8 cellular contexts compared by ENCODE assay signal in the genomic region with DNA sequence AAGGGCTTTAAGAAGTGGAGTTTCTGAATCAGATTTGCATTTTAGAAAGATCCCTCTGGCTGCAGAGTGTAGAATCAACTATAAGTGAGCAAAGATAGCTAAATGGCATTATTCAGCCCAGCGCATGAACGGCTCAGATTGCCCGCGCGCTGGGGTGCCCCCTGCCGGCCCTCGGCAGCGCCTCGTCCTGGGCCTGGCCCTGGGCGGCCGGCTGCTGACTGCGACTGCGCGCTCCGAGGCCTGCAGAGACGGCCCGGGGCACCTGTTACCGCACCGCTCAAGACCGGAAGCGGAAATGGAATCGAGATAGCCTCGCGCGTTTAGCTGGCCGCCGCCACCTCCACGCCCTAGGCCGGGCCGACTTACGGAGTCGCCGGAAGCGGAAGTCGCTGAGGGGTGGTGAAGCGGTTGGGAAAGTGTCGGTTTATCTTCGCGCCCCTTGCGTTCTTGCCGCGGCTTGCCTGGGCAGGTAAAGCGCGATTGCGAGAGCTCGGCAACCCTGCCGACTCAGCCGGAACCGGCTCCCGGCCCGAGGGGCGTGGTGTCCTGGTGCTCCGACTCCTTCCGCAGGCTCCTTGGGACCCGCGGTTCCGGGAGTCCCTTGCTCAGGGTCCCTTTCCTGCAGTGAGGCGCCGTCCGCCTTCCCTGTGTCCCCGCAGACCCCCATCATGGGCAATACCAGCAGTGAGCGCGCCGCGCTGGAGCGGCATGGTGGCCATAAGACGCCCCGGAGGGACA. TPM values are rescaled to one million over a fixed set of nuclear protein-coding genes. Genes with fewer than 3 reads are reported as not detected.
A peak's percentile ranks its signal among the peaks of the same experiment; 100 is the strongest.
DNase-seq lines count a peak whose midpoint lies in the region; ATAC-seq and TF ChIP-seq lines count a peak whose summit lies in the region.

A gene with protein sequence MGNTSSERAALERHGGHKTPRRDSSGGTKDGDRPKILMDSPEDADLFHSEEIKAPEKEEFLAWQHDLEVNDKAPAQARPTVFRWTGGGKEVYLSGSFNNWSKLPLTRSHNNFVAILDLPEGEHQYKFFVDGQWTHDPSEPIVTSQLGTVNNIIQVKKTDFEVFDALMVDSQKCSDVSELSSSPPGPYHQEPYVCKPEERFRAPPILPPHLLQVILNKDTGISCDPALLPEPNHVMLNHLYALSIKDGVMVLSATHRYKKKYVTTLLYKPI (plus strand): TSS at position 557 of the 738 bp plus-strand sequence. CDS start 112 bp downstream, at position 669.

- H3K27me3 ChIP-seq in osteoblast (ENCODE audit: insufficient read depth, low read length): no peaks in the 10 kb centered on the region
- no peaks in the 10 kb centered on the region for H3K27me3 ChIP-seq in thoracic aorta (replicated peaks; ENCODE audit: insufficient read depth)

- H3K4me3 ChIP-seq in osteoblast (ENCODE audit: insufficient read depth, low read length): peak within 1 kb of the TSS; percentile 91
- peak within 1 kb of the TSS; percentile 88 for H3K4me3 ChIP-seq in thoracic aorta

- H2AFZ ChIP-seq in osteoblast (ENCODE audit: low read length): peak within 1 kb of the TSS; percentile 94

- peak; percentile 96 for DNase-seq in NCI-H1092 (lab: John Stamatoyannopoulos, UW)
- peak; percentile 94 to 98 for DNase-seq in activated naive CD4-positive, alpha-beta T cell treated with anti-CD3 and anti-CD28 coated beads, Interleukin-2, amount 50 U/mL, for 72 hours (ENCODE audit: low spot score in 2 of 2)
- peak; percentile 98 for DNase-seq in glomerular visceral epithelial cell (ENCODE audit: extremely low spot score)
- peak; percentile 98 for DNase-seq in osteoblast (ENCODE audit: insufficient read length, low spot score, missing footprints)
- peak; percentile 85 for DNase-seq in thoracic aorta (ENCODE audit: low spot score)

- ATAC-seq in HG02610 (IDR thresholded peaks at IDR 0.05; ENCODE audit: unreplicated experiment): peak; percentile 91
- peak; percentile 100 for ATAC-seq in SK-N-SH treated with all-trans-retinoic acid at 6 μM for 48 hours
- ATAC-seq in activated naive CD4-positive, alpha-beta T cell treated with anti-CD3 and anti-CD28 coated beads, Interleukin-2, amount 50 U/mL, for 72 hours: peak; percentile 94 to 96
- peak; percentile 95 for ATAC-seq in thoracic aorta (ENCODE audit: insufficient number of reproducible peaks, low FRiP score, low read depth)

- H3K27ac ChIP-seq in osteoblast (ENCODE audit: low read depth, low read length) (peak within 1 kb of the TSS; percentile 69), thoracic aorta (peak within 1 kb of the TSS; percentile 89 to 90)

- peak within 1 kb of the TSS; percentile 88 for H3K4me2 ChIP-seq in osteoblast (ENCODE audit: insufficient read depth, low read length)

- H3K9me3 Mint-ChIP-seq in activated naive CD4-positive, alpha-beta T cell treated with anti-CD3 and anti-CD28 coated beads, Interleukin-2, amount 50 U/mL, for 72 hours: peaks cover 0 to 4% of the 10 kb centered on the region in 2 donors

- H3K9me3 ChIP-seq in osteoblast (ENCODE audit: low read depth, low read length): no peaks in the 10 kb centered on the region
- H3K9me3 ChIP-seq in thoracic aorta: no peaks in the 10 kb centered on the region

- H3K4me1 ChIP-seq in osteoblast (ENCODE audit: insufficient read depth, low read length) (peaks cover 21% of the 10 kb centered on the region), thoracic aorta (ENCODE audit: control insufficient read depth in 1 of 2, low read depth in 2 of 2) (peaks cover 10 to 21% of the 10 kb centered on the region in 2 donors)

- peaks cover 32 to 36% of the 10 kb centered on the region in 2 donors for H3K36me3 Mint-ChIP-seq in activated naive CD4-positive, alpha-beta T cell treated with anti-CD3 and anti-CD28 coated beads, Interleukin-2, amount 50 U/mL, for 72 hours

- TF ChIP-seq CTCF in GM12801 (IDR thresholded peaks at IDR 0.05; ENCODE audit: extremely low read depth, insufficient read length): peak; percentile 2
- peak; percentile 86 for TF ChIP-seq CTCF in osteoblast (IDR thresholded peaks at IDR 0.05; ENCODE audit: extremely low read depth, low read depth, low read length)
- TF ChIP-seq CTCF in thoracic aorta (IDR thresholded peaks at IDR 0.05): peak; percentile 82

- H3K36me3 ChIP-seq in osteoblast (ENCODE audit: insufficient read depth, low read length): peaks cover 17% of the 10 kb centered on the region
- H3K36me3 ChIP-seq in thoracic aorta: peaks cover 7% of the 10 kb centered on the region

- no peaks in the 10 kb centered on the region for H4K20me1 ChIP-seq in osteoblast (ENCODE audit: insufficient read depth, low read length)

- peaks cover 40% of the 10 kb centered on the region for H3K79me2 ChIP-seq in osteoblast (ENCODE audit: insufficient read depth, low read length)

- peak within 1 kb of the TSS; percentile 94 to 100 for H3K27ac Mint-ChIP-seq in activated naive CD4-positive, alpha-beta T cell treated with anti-CD3 and anti-CD28 coated beads, Interleukin-2, amount 50 U/mL, for 72 hours

TF ChIP-seq in SK-N-SH treated with all-trans-retinoic acid at 6 μM for 48 hours, 23 proteins besides CTCF, POLR2A, EP300 and RAD21:
- no peak for TF ChIP-seq ISL1 (CRISPR knock-in tag; IDR thresholded peaks at IDR 0.05)
- TF ChIP-seq, protein P1, sequence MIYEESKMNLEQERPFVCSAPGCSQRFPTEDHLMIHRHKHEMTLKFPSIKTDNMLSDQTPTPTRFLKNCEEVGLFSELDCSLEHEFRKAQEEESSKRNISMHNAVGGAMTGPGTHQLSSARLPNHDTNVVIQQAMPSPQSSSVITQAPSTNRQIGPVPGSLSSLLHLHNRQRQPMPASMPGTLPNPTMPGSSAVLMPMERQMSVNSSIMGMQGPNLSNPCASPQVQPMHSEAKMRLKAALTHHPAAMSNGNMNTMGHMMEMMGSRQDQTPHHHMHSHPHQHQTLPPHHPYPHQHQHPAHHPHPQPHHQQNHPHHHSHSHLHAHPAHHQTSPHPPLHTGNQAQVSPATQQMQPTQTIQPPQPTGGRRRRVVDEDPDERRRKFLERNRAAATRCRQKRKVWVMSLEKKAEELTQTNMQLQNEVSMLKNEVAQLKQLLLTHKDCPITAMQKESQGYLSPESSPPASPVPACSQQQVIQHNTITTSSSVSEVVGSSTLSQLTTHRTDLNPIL (CRISPR knock-in tag; IDR thresholded peaks at IDR 0.05; ENCODE audit: low read depth): no peak
- TF ChIP-seq ZFP3 (CRISPR knock-in tag; IDR thresholded peaks at IDR 0.05): 0 out of 2 replicates have a peak, but pooled peaks have one; percentile 24
- no peak for TF ChIP-seq CSDC2 (CRISPR knock-in tag; IDR thresholded peaks at IDR 0.05)
- peak; percentile 97; the same call in 1 of the 2 replicates for TF ChIP-seq SNAI2 (CRISPR knock-in tag; IDR thresholded peaks at IDR 0.05)
TF ChIP-seq in SK-N-SH treated with all-trans-retinoic acid at 6 μM for 48 hours: peak in this region for 2.

RNA-seq across cellular contexts. Expression of the gene that starts here (rescaled TPM):
- total RNA-seq in activated naive CD4-positive, alpha-beta T cell treated with anti-CD3 and anti-CD28 coated beads, Interleukin-2, amount 50 U/mL, for 72 hours: 10 to 100 TPM; 18.2 to 63.7 TPM
- total RNA-seq in osteoblast: 16.6 and 25.3 TPM in 2 replicates
- 10 to 100 TPM; 19.0 to 31.9 TPM for total RNA-seq in thoracic aorta

Comparison
In these comparisons a context has a peak if more than half of its experiments do, and no peak if none do; other contexts are left out.
1. Peak in every context shown above with its lines: DNase-seq, ATAC-seq, H3K4me3 ChIP-seq and H3K27ac ChIP-seq.
2. CTCF ChIP-seq: peak in every context shown above with its lines; median percentile 86 in osteoblast; 82 in thoracic aorta; 2 in GM12801.